In genomic region chr4:113053883-113054282, GRCh38 we compare ENCODE assay signal across 1 cellular context.
TF ChIP-seq lines count a peak whose summit lies in the region.

No MANE protein-coding gene starts in this region.

TF ChIP-seq in GM12878, 131 proteins besides CTCF, POLR2A, EP300 and RAD21 (continued from another document):
- no peak for TF ChIP-seq ZBTB33 (IDR thresholded peaks at IDR 0.05)
- TF ChIP-seq ZBTB4 (CRISPR knock-in tag; IDR thresholded peaks at IDR 0.05), result no peak
- no peak for TF ChIP-seq EGR1 (IDR thresholded peaks at IDR 0.05; ENCODE audit: borderline replicate concordance in 1 of 2, low read depth in 2 of 2, low read length in 2 of 2)
- TF ChIP-seq JUNB (IDR thresholded peaks at IDR 0.05), result no peak
- TF ChIP-seq ATF7 (IDR thresholded peaks at IDR 0.05; ENCODE audit: low read depth), result no peak
- TF ChIP-seq SUZ12 (IDR thresholded peaks at IDR 0.05; ENCODE audit: unreplicated experiment), result no peak
- TF ChIP-seq CHD1 (IDR thresholded peaks at IDR 0.05; ENCODE audit: low read depth, low read length), result no peak
- no peak for TF ChIP-seq CUX1 (IDR thresholded peaks at IDR 0.05; ENCODE audit: insufficient replicate concordance, low read depth, low read length)
- TF ChIP-seq BCL3 (IDR thresholded peaks at IDR 0.05; ENCODE audit: borderline replicate concordance, insufficient read depth, low read depth, low read length, poor library complexity, severe bottlenecking), result no peak
- TF ChIP-seq IKZF1 (conservative IDR thresholded peaks at IDR 0.05), result 0 out of 2 replicates have a peak, but pooled peaks have one; percentile 23
- TF ChIP-seq IKZF2 (IDR thresholded peaks at IDR 0.05), result 0 out of 4 replicates have a peak, but pooled peaks of 1 of the 2 experiments have one; percentile 32
- TF ChIP-seq HDGF (IDR thresholded peaks at IDR 0.05), result no peak
- no peak for TF ChIP-seq MYB (IDR thresholded peaks at IDR 0.05; ENCODE audit: borderline replicate concordance, low read depth, low read length)
